Comparison of ENCODE assay signal across 31 cellular contexts in genomic region chr19:56266060-56266459, GRCh38. TPM values are rescaled to one million over a fixed set of nuclear protein-coding genes. Genes with fewer than 3 reads are reported as not detected.
"Had no signal": no experiment of that assay in that cellular context is flagged by ENCODE, and none has a peak within 500 bp of the region (broad histone marks: within the 10 kb centered on the region; RNA-seq: fewer than 3 reads in every experiment).

No MANE protein-coding gene starts in this region.

- ATAC-seq: Panc1 had no signal

- FAIRE-seq: RCC 7860 had no signal

- H3K4me3 ChIP-seq: MG63, PC-9, SJSA1 had no signal

- DNase-seq: Kasumi-1, KG1, MG63, NCI-H1048, NCI-H1092 treated with DMSO at 0.1 percent for 48 hours, NCI-H1436, NCI-H146, NCI-H1694, NCI-H187, NCI-H1930, NCI-H2029 treated with DMSO at 0.1 percent for 48 hours, NCI-H2081 treated with DMSO at 0.1 percent for 48 hours, NCI-H2107, NCI-H2171, NCI-H226, NCI-H446 treated with DMSO at 0.1 percent for 48 hours, NCI-H510A, NCI-H524, NCI-H526, NCI-H774, PC-9, SHP77 treated with DMSO at 0.1 percent for 48 hours, SK-N-SH, SW 1271, T-helper 1 cell had no signal

RNA-seq across cellular contexts. Expression of gene EDDM13, which starts 6.5 kb away (rescaled TPM):
- total RNA-seq: M059J, OCI-LY7, PC-9, RPMI7951, SJSA1 had no signal
